8 cellular contexts compared by ENCODE assay signal in genomic region chr1:181089777-181090505, GRCh38. TPM values are rescaled to one million over a fixed set of nuclear protein-coding genes. Genes with fewer than 3 reads are reported as not detected.
DNase-seq lines count a peak whose midpoint lies in the region; ATAC-seq and TF ChIP-seq lines count a peak whose summit lies in the region.

No MANE protein-coding gene starts in this region.

- H3K27ac ChIP-seq in foreskin keratinocyte = peak overlapping the region; percentile 87
- peak overlapping the region; percentile 87 to 94 for H3K27ac ChIP-seq in thoracic aorta

- H3K36me3 Mint-ChIP-seq in activated T-helper 2 cell treated with anti-CD3 and anti-CD28 coated beads, Interferon-gamma antibody, Interleukin-2, Interleukin-4, amounts not matched to agents 10 μg/mL and 5 μg/mL and 100 μg/mL, durations not matched to agents 14 hours and 24 hours and 36 hours (ENCODE audit: low read depth) = peaks cover 57% of the 10 kb centered on the region

- H3K4me1 ChIP-seq in foreskin keratinocyte = peaks cover 29% of the 10 kb centered on the region
- H3K4me1 ChIP-seq in thoracic aorta (ENCODE audit: control insufficient read depth in 1 of 2, low read depth in 2 of 2) = peaks cover 14 to 55% of the 10 kb centered on the region in 2 donors

- intact Hi-C loops in activated T-helper 2 cell treated with anti-CD3 and anti-CD28 coated beads, Interferon-gamma antibody, Interleukin-2, Interleukin-4, amounts not matched to agents 10 μg/mL and 5 μg/mL and 100 μg/mL, durations not matched to agents 14 hours and 24 hours and 36 hours (cut with micrococcal nuclease) = loop anchor here (1.0 to 10.0 kb wide), 6 partner anchors 9 to 935 kb away; partner anchors contain the start of genes MR1 and QSOX1

- peak overlapping the region; percentile 98 for H3K4me3 Mint-ChIP-seq in activated T-helper 2 cell treated with anti-CD3 and anti-CD28 coated beads, Interferon-gamma antibody, Interleukin-2, Interleukin-4, amounts not matched to agents 10 μg/mL and 5 μg/mL and 100 μg/mL, durations not matched to agents 14 hours and 24 hours and 36 hours (ENCODE audit: low read depth)

- peak; percentile 75 for TF ChIP-seq POLR2A in GM19099 (IDR thresholded peaks at IDR 0.05; ENCODE audit: extremely low read depth, insufficient read length, low read depth)

- H3K27me3 ChIP-seq in foreskin keratinocyte (no peaks in the 10 kb centered on the region), thoracic aorta (replicated peaks; ENCODE audit: insufficient read depth) (no peaks in the 10 kb centered on the region)

- H3K4me3 ChIP-seq in AG09309 (ENCODE audit: control insufficient read depth, low read depth, low read length) = peak overlapping the region; percentile 82
- peak overlapping the region; percentile 88 for H3K4me3 ChIP-seq in thoracic aorta

- H3K9me3 ChIP-seq in thoracic aorta = no peaks in the 10 kb centered on the region

- no peaks in the 10 kb centered on the region for H3K9me3 Mint-ChIP-seq in activated T-helper 2 cell treated with anti-CD3 and anti-CD28 coated beads, Interferon-gamma antibody, Interleukin-2, Interleukin-4, amounts not matched to agents 10 μg/mL and 5 μg/mL and 100 μg/mL, durations not matched to agents 14 hours and 24 hours and 36 hours

- no peaks in the 10 kb centered on the region for H3K27me3 Mint-ChIP-seq in activated T-helper 2 cell treated with anti-CD3 and anti-CD28 coated beads, Interferon-gamma antibody, Interleukin-2, Interleukin-4, amounts not matched to agents 10 μg/mL and 5 μg/mL and 100 μg/mL, durations not matched to agents 14 hours and 24 hours and 36 hours (ENCODE audit: low read depth)

- peak overlapping the region; percentile 99 for H3K27ac Mint-ChIP-seq in activated T-helper 2 cell treated with anti-CD3 and anti-CD28 coated beads, Interferon-gamma antibody, Interleukin-2, Interleukin-4, amounts not matched to agents 10 μg/mL and 5 μg/mL and 100 μg/mL, durations not matched to agents 14 hours and 24 hours and 36 hours

- peaks cover 42% of the 10 kb centered on the region for H3K4me1 Mint-ChIP-seq in activated T-helper 2 cell treated with anti-CD3 and anti-CD28 coated beads, Interferon-gamma antibody, Interleukin-2, Interleukin-4, amounts not matched to agents 10 μg/mL and 5 μg/mL and 100 μg/mL, durations not matched to agents 14 hours and 24 hours and 36 hours (ENCODE audit: low read depth)

- TF ChIP-seq CTCF in AG09309 (IDR thresholded peaks at IDR 0.05; ENCODE audit: control insufficient read depth, insufficient read depth, low read depth, low read length, missing control alignments) (no peak), foreskin keratinocyte (conservative IDR thresholded peaks at IDR 0.05) (no peak), thoracic aorta (IDR thresholded peaks at IDR 0.05) (peak; percentile 32)

- DNase-seq in AG09309 (ENCODE audit: low read depth) = no peak
- peak; percentile 85 for DNase-seq in OCI-M1 (lab: John Stamatoyannopoulos, UW)
- DNase-seq in activated T-helper 2 cell treated with anti-CD3 and anti-CD28 coated beads, Interferon-gamma antibody, Interleukin-2, Interleukin-4, amounts not matched to agents 10 μg/mL and 5 μg/mL and 100 μg/mL, durations not matched to agents 14 hours and 24 hours and 36 hours (ENCODE audit: low spot score) = peak; percentile 68
- peak; percentile 47 to 53 for DNase-seq in foreskin keratinocyte
- DNase-seq in nucleus accumbens (lab: John Stamatoyannopoulos, UW) = peak in 46 of 56 donors; percentile 14 to 77 (median 44)
- no peak for DNase-seq in thoracic aorta (ENCODE audit: low spot score)

- ATAC-seq in HG03439 (IDR thresholded peaks at IDR 0.05; ENCODE audit: unreplicated experiment) (peak; percentile 37), foreskin keratinocyte (peak; percentile 15), thoracic aorta (ENCODE audit: insufficient number of reproducible peaks, low FRiP score, low read depth) (no peak)

- no peaks in the 10 kb centered on the region for H3K36me3 ChIP-seq in thoracic aorta

RNA-seq across cellular contexts. Expression of gene IER5, which starts 1.4 kb away (rescaled TPM):
- total RNA-seq in activated T-helper 2 cell treated with anti-CD3 and anti-CD28 coated beads, Interferon-gamma antibody, Interleukin-2, Interleukin-4, amounts not matched to agents 10 μg/mL and 5 μg/mL and 100 μg/mL, durations not matched to agents 14 hours and 24 hours and 36 hours = 44.3 and 44.6 TPM in 2 replicates
- 39.4 and 46.5 TPM in 2 replicates for total RNA-seq in foreskin keratinocyte
- 36.5 and 39.7 TPM in 2 replicates for polyA plus RNA-seq in foreskin keratinocyte
- total RNA-seq in thoracic aorta = 10 to 100 TPM; 20.2 to 55.8 TPM

RNA-seq across cellular contexts. Expression of gene MR1, which starts 56.2 kb away (rescaled TPM):
- total RNA-seq in activated T-helper 2 cell treated with anti-CD3 and anti-CD28 coated beads, Interferon-gamma antibody, Interleukin-2, Interleukin-4, amounts not matched to agents 10 μg/mL and 5 μg/mL and 100 μg/mL, durations not matched to agents 14 hours and 24 hours and 36 hours = 13.8 and 18.2 TPM in 2 replicates
- total RNA-seq in foreskin keratinocyte (14.9 and 18.9 TPM in 2 replicates), thoracic aorta (10 to 100 TPM; 19.6 to 30.0 TPM)
- 9.5 and 9.7 TPM in 2 replicates for polyA plus RNA-seq in foreskin keratinocyte

Comparison
In these comparisons a context has a peak if more than half of its experiments do, and no peak if none do; other contexts are left out.
1. DNase-seq: peak in OCI-M1 (single experiment), activated T-helper 2 cell treated with anti-CD3 and anti-CD28 coated beads, Interferon-gamma antibody, Interleukin-2, Interleukin-4, amounts not matched to agents 10 μg/mL and 5 μg/mL and 100 μg/mL, durations not matched to agents 14 hours and 24 hours and 36 hours (single experiment), foreskin keratinocyte (2 of 2) and nucleus accumbens (46 of 56); none in AG09309 (single experiment) and thoracic aorta (single experiment).